In the genomic region with DNA sequence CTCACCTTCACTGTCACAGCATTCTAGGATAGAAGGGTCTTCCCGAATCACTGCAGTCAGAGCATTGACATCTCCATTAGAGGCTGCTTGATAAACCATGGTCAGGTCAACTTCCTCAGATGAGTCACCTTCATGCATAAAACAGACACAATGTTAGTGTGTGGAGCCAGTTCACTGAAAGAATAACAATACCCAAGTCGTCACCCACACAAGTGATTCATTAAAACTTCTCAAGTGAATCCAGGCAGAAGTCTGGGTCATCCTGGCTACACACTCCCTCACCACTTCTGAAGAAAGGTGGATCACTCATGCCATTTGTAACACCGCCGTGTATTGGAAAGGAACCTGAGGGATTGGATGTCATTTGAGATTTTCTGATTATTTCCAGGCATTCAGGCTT, we compare ENCODE assay signal across 10 cellular contexts. TPM values are rescaled to one million over a fixed set of nuclear protein-coding genes. Genes with fewer than 3 reads are reported as not detected.
A peak's percentile ranks its signal among the peaks of the same experiment; 100 is the strongest.
DNase-seq lines count a peak whose midpoint lies in the region; ATAC-seq, FAIRE-seq and TF ChIP-seq lines count a peak whose summit lies in the region.
"Had no signal": no experiment of that assay in that cellular context is flagged by ENCODE, and none has a peak within 500 bp of the region (broad histone marks: within the 10 kb centered on the region; RNA-seq: fewer than 3 reads in every experiment).

No MANE protein-coding gene starts in this region.

- CTCF ChIA-PET in endothelial cell of umbilical vein (lab: Charles Lee) = no interaction called here
- CTCF ChIA-PET in CD4-positive, alpha-beta T cell (lab: Charles Lee) = no interaction called here

- peaks cover 28% of the 10 kb centered on the region for H3K4me1 ChIP-seq in endothelial cell of umbilical vein (ENCODE audit: control insufficient read depth, extremely low read depth, insufficient read depth, low read length)

- H3K4me1 Mint-ChIP-seq in CD4-positive, alpha-beta T cell (ENCODE audit: low read depth) = no peaks in the 10 kb centered on the region

- no peak overlapping the region for H3K4me3 ChIP-seq in MG63
- H3K4me3 ChIP-seq in endothelial cell of umbilical vein (replicated peaks in 1 of 3; ENCODE audit: insufficient read depth in 1 of 3, low read depth in 1 of 3, low read length in 3 of 3) = no peak overlapping the region
- no peak overlapping the region for H3K4me3 ChIP-seq in retinal pigment epithelial cell (ENCODE audit: low read length)

- no peaks in the 10 kb centered on the region; the same call in 1 of the 2 replicates for H3K36me3 ChIP-seq in MG63
- H3K36me3 ChIP-seq in endothelial cell of umbilical vein (ENCODE audit: control insufficient read depth in 2 of 2, extremely low read depth in 1 of 2, insufficient read depth in 2 of 2, low read length in 2 of 2) = no peaks in the 10 kb centered on the region

- H3K9me3 ChIP-seq in MG63 (peaks cover under 1% of the 10 kb centered on the region; the same call in 1 of the 2 replicates), endothelial cell of umbilical vein (replicated peaks; ENCODE audit: control insufficient read depth, insufficient read depth, low read length) (no peaks in the 10 kb centered on the region)
- H3K9me3 ChIP-seq in CD4-positive, alpha-beta T cell (ENCODE audit: control insufficient read depth, low read length) = no peaks in the 10 kb centered on the region

- H3K79me2 ChIP-seq in endothelial cell of umbilical vein (ENCODE audit: control insufficient read depth, insufficient read depth, low read length) = no peaks in the 10 kb centered on the region
- H3K79me2 ChIP-seq: parathyroid adenoma had no signal

- DNase-seq in GM03348 (ENCODE audit: low spot score) (peak; percentile 57), MG63 (peak; percentile 75), endothelial cell of umbilical vein (ENCODE audit: low read depth, low spot score) (peak; percentile 94), retinal pigment epithelial cell (ENCODE audit: low read depth) (peak; percentile 31), OCI-M1 (lab: John Stamatoyannopoulos, UW) (no peak), NCI-H2171 (lab: John Stamatoyannopoulos, UW) (no peak), HuH-7 (ENCODE audit: low spot score) (no peak)
- no peak for DNase-seq in CD4-positive, alpha-beta T cell
- DNase-seq: activated T-cell treated with anti-CD3 and anti-CD28 coated beads for 4 hours had no signal

- dilution Hi-C loops in endothelial cell of umbilical vein (cut with MboI; ENCODE audit: extremely low pct_ligation_motif_present, low sequenced_read_pairs) = no loop called here

- POLR2A ChIA-PET in endothelial cell of umbilical vein (lab: Charles Lee) = no interaction called here
- POLR2A ChIA-PET in CD4-positive, alpha-beta T cell (lab: Charles Lee) = no interaction called here

- H2AFZ ChIP-seq in endothelial cell of umbilical vein (ENCODE audit: low read depth, low read length) = no peak overlapping the region
- H2AFZ ChIP-seq: parathyroid adenoma had no signal

- H3K9me3 Mint-ChIP-seq in CD4-positive, alpha-beta T cell = no peaks in the 10 kb centered on the region

- no TSS peak for BruUV-seq in endothelial cell of umbilical vein (replicated peaks; lab: Mats Ljungman, UMichigan)

- H3K27ac ChIP-seq in endothelial cell of umbilical vein (ENCODE audit: insufficient read depth, low read depth, low read length) = peak overlapping the region; percentile 79
- no peak overlapping the region for H3K27ac ChIP-seq in CD4-positive, alpha-beta T cell (ENCODE audit: low read depth, low read length)
- H3K27ac ChIP-seq: parathyroid adenoma had no signal

- H4K20me1 ChIP-seq in endothelial cell of umbilical vein (replicated peaks; ENCODE audit: control insufficient read depth, extremely low read depth, insufficient read depth, low read length) = no peaks in the 10 kb centered on the region

- H3K4me3 Mint-ChIP-seq in CD4-positive, alpha-beta T cell = no peak overlapping the region

- TF ChIP-seq CTCF in endothelial cell of umbilical vein (IDR thresholded peaks at IDR 0.05; ENCODE audit: extremely low read depth in 1 of 2, insufficient read depth in 1 of 2, low read depth in 1 of 2, low read length in 2 of 2) (no peak), retinal pigment epithelial cell (conservative IDR thresholded peaks at IDR 0.05; ENCODE audit: low read depth, low read length) (no peak)
- no peak for TF ChIP-seq CTCF in CD4-positive, alpha-beta T cell (IDR thresholded peaks at IDR 0.05)

- H3K9me1 ChIP-seq in endothelial cell of umbilical vein (replicated peaks; ENCODE audit: control insufficient read depth, extremely low read depth, insufficient read depth, low read length) = no peaks in the 10 kb centered on the region

- H3K9ac ChIP-seq in endothelial cell of umbilical vein (replicated peaks; ENCODE audit: extremely low read depth, insufficient read depth, low read length) = no peak overlapping the region
- H3K9ac ChIP-seq: parathyroid adenoma had no signal

- ATAC-seq in CD4-positive, alpha-beta T cell (ENCODE audit: poor library complexity) = no peak

- no peak for TF ChIP-seq POLR2A in endothelial cell of umbilical vein (IDR thresholded peaks at IDR 0.05; ENCODE audit: low read depth, low read length)

- H3K36me3 Mint-ChIP-seq in CD4-positive, alpha-beta T cell (ENCODE audit: low read depth) = no peaks in the 10 kb centered on the region

- no peak overlapping the region for H3K27ac Mint-ChIP-seq in CD4-positive, alpha-beta T cell

- intact Hi-C loops in endothelial cell of umbilical vein (cut with micrococcal nuclease) = loop anchor here (1.0 kb wide), 1 partner anchor 13 kb away; no protein-coding TSS in a partner anchor
- intact Hi-C loops in CD4-positive, alpha-beta T cell (cut with DNase I, micrococcal nuclease) = loop anchor here in 1 of 2 experiments (5.0 kb wide), 1 partner anchor 71 kb away; no protein-coding TSS in a partner anchor

- H3K27me3 Mint-ChIP-seq in CD4-positive, alpha-beta T cell = no peaks in the 10 kb centered on the region

- H3K4me2 ChIP-seq in endothelial cell of umbilical vein (ENCODE audit: insufficient read depth, low read length) = peak overlapping the region; percentile 19

- no peaks in the 10 kb centered on the region for H3K27me3 ChIP-seq in MG63
- H3K27me3 ChIP-seq in endothelial cell of umbilical vein (ENCODE audit: control insufficient read depth in 2 of 2, insufficient read depth in 2 of 2, low read length in 2 of 2) = no peaks in the 10 kb centered on the region
- no peaks in the 10 kb centered on the region for H3K27me3 ChIP-seq in CD4-positive, alpha-beta T cell (ENCODE audit: control insufficient read depth, insufficient read depth, low read length)

- FAIRE-seq in endothelial cell of umbilical vein (lab: Jason Lieb, UNC) = peak; percentile 97

TF ChIP-seq in endothelial cell of umbilical vein, 7 proteins besides CTCF, POLR2A, EP300 and RAD21:
- peak; percentile 58 for TF ChIP-seq GATA2 (IDR thresholded peaks at IDR 0.05; ENCODE audit: insufficient read depth, insufficient read length, low read depth, low read length)
- TF ChIP-seq FOS (IDR thresholded peaks at IDR 0.05; ENCODE audit: borderline replicate concordance, insufficient read depth, low read length) = peak; percentile 98
- TF ChIP-seq MYC (IDR thresholded peaks at IDR 0.05; ENCODE audit: low read depth, low read length) = no peak
- peak; percentile 50 for TF ChIP-seq POLR2AphosphoS5 (IDR thresholded peaks at IDR 0.05; ENCODE audit: insufficient read depth, low read depth, low read length)
- no peak for TF ChIP-seq EZH2 (IDR thresholded peaks at IDR 0.05; ENCODE audit: borderline replicate concordance, low read depth, low read length, severe bottlenecking)
- peak; percentile 96 for TF ChIP-seq JUN (IDR thresholded peaks at IDR 0.05; ENCODE audit: borderline replicate concordance, insufficient read depth, insufficient read length, low read depth)

RNA-seq across cellular contexts. Expression of gene ANKRD55, which starts 49.6 kb away (rescaled TPM):
- not detected in 2 replicates for total RNA-seq in MG63 (2014; rRNA removed; shearing (Covaris generic); ENCODE audit: low replicate concordance)
- total RNA-seq in endothelial cell of umbilical vein = 1.2 and 2.1 TPM in 2 replicates
- polyA plus RNA-seq in endothelial cell of umbilical vein = 1.0 and 1.4 TPM in 2 replicates
- 1.4 and 1.7 TPM in 2 replicates for polyA plus RNA-seq in endothelial cell of umbilical vein (2011; cell fraction: cytosol; rRNA removed)
- 0.65 and 1.1 TPM in 2 replicates for polyA plus RNA-seq in endothelial cell of umbilical vein (2011; cell fraction: nucleus; rRNA removed)
- polyA plus RNA-seq in endothelial cell of umbilical vein (2012) = 0.47 and 1.5 TPM in 2 replicates
- 1.0 and 1.1 TPM in 2 replicates for polyA minus RNA-seq in endothelial cell of umbilical vein
- not detected for polyA minus RNA-seq in endothelial cell of umbilical vein (2011; cell fraction: cytosol; rRNA and poly(A)+ RNA removed)
- 0.67 and 0.91 TPM in 2 replicates for polyA minus RNA-seq in endothelial cell of umbilical vein (2011; cell fraction: nucleus; rRNA and poly(A)+ RNA removed)
- total RNA-seq in CD4-positive, alpha-beta T cell = 10 to 100 TPM in 1 of 2 experiments, 1 to 10 TPM in 1; 9.7 to 10.2 TPM

Comparison
In these comparisons a context has a peak if more than half of its experiments do, and no peak if none do; other contexts are left out.
1. DNase-seq: peak in GM03348 (single experiment), MG63 (single experiment), endothelial cell of umbilical vein (single experiment) and retinal pigment epithelial cell (single experiment); none in OCI-M1 (single experiment), NCI-H2171 (single experiment), HuH-7 (single experiment) and CD4-positive, alpha-beta T cell (0 of 10).